In the genomic region with DNA sequence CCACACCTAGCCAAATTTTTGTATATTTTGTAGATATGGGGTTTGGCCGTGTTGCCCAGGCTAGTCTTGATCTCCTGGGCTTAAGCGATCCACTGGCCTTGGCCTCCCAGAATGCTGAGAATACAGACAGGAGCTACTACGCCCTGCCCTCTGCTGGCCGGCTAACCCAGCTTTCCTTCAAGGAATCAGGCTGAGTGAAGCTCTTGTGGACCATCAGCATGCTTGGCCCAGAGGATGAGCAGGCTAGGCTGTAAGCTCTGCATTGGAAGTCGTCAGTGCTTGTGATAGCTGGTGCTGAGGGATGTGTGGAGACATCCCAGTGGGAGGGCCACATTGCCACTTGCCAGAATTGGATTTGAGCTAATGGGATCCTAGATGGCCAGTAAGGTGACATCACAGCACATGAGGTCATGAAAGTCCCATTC, we compare ENCODE assay signal across 8 cellular contexts.
DNase-seq lines count a peak whose midpoint lies in the region; ATAC-seq and TF ChIP-seq lines count a peak whose summit lies in the region.

No MANE protein-coding gene starts in this region.

- no peak for TF ChIP-seq POLR2A in esophagus muscularis mucosa (IDR thresholded peaks at IDR 0.05; ENCODE audit: low read depth)

- CTCF ChIA-PET in Calu3 (lab: Charles Lee) (interaction anchor here (0.6 to 3.5 kb wide), 6 partner anchors 37 to 150 kb away, joined by 3 to 16 read pairs (median 8); no protein-coding TSS in a partner anchor), PC-9 (lab: Charles Lee) (no interaction called here)

- H3K27me3 Mint-ChIP-seq in Calu3 (ENCODE audit: unreplicated experiment) = no peaks in the 10 kb centered on the region

- H3K4me1 Mint-ChIP-seq in Calu3 (ENCODE audit: low read depth, unreplicated experiment) = peaks cover 58% of the 10 kb centered on the region

- H3F3A ChIP-seq in PC-9 (ENCODE audit: insufficient read depth, low read depth) = peaks cover 63% of the 10 kb centered on the region

- H4K20me1 ChIP-seq in PC-9 (ENCODE audit: insufficient read depth) = peaks cover 14% of the 10 kb centered on the region

- TF ChIP-seq CTCF in Calu3 (IDR thresholded peaks at IDR 0.05; ENCODE audit: unreplicated experiment) = peak; percentile 31
- TF ChIP-seq CTCF in PC-9 (conservative IDR thresholded peaks at IDR 0.05) = no peak; the same call in 1 of the 2 replicates
- peak in 1 of 3 experiments; percentile 14 for TF ChIP-seq CTCF in esophagus muscularis mucosa (IDR thresholded peaks at IDR 0.05)
- peak; percentile 8 for TF ChIP-seq CTCF in psoas muscle (IDR thresholded peaks at IDR 0.05)

- H3K9me3 ChIP-seq in PC-9 (ENCODE audit: insufficient read depth, low read depth) = no peaks in the 10 kb centered on the region
- no peaks in the 10 kb centered on the region for H3K9me3 ChIP-seq in esophagus muscularis mucosa
- no peaks in the 10 kb centered on the region for H3K9me3 ChIP-seq in psoas muscle

- no TSS peak for BruUV-seq in Calu3 (replicated peaks; lab: Mats Ljungman, UMichigan)
- BruUV-seq in PC-9 (replicated peaks; lab: Mats Ljungman, UMichigan) = no TSS peak

- POLR2A ChIA-PET in PC-9 (lab: Charles Lee; ENCODE audit: unreplicated experiment) = no interaction called here

- no peak for ATAC-seq in psoas muscle
- no peak for ATAC-seq in GM19395 (IDR thresholded peaks at IDR 0.05; ENCODE audit: unreplicated experiment)
- ATAC-seq in GM19023 (IDR thresholded peaks at IDR 0.05; ENCODE audit: unreplicated experiment) = no peak

- H2AFZ ChIP-seq in PC-9 = no peak overlapping the region

- WGBS in esophagus muscularis mucosa = 60% methylated on average over 2 of the region's 5 CpGs
- 69 to 78% (median 70%) methylated on average over 5 of the region's 5 CpGs for WGBS in psoas muscle, 3 donors

- peak overlapping the region; percentile 35 for H3K27ac Mint-ChIP-seq in Calu3 (ENCODE audit: unreplicated experiment)

- H3K4me3 Mint-ChIP-seq in Calu3 (ENCODE audit: low read depth, unreplicated experiment) = peak overlapping the region; percentile 47

- H3K36me3 ChIP-seq in PC-9 (ENCODE audit: low read depth) (peaks cover 12% of the 10 kb centered on the region; the same call in 1 of the 2 replicates), esophagus muscularis mucosa (peaks cover 21 to 81% (median 73%) of the 10 kb centered on the region in 4 donors), psoas muscle (ENCODE audit: insufficient read depth in 1 of 2, low read depth in 1 of 2) (peaks cover 26 to 80% of the 10 kb centered on the region in 2 donors)

- H3K27me3 ChIP-seq in PC-9 (ENCODE audit: insufficient read depth, low read depth) (no peaks in the 10 kb centered on the region), esophagus muscularis mucosa (no peaks in the 10 kb centered on the region), psoas muscle (ENCODE audit: insufficient read depth in 3 of 3, low read length in 2 of 3) (no peaks in the 10 kb centered on the region)

- no peaks in the 10 kb centered on the region for H3K9me3 Mint-ChIP-seq in Calu3 (ENCODE audit: low read depth, unreplicated experiment)

- no peaks in the 10 kb centered on the region for H3K9me2 ChIP-seq in PC-9 (ENCODE audit: insufficient read depth)

- H3K79me2 ChIP-seq in PC-9 (ENCODE audit: low read depth) = peaks cover 26% of the 10 kb centered on the region

- intact Hi-C loops in Calu3 (cut with micrococcal nuclease; ENCODE audit: unreplicated experiment) (loop anchor here (5.0 kb wide), 1 partner anchor 61 kb away; the partner anchor contains the start of gene MED15), PC-9 (cut with micrococcal nuclease; ENCODE audit: unreplicated experiment) (loop anchor here (1.0 to 5.0 kb wide), 3 partner anchors 39 to 134 kb away; no protein-coding TSS in a partner anchor), esophagus muscularis mucosa (cut with DNase I) (loop anchor here (5.0 kb wide), 1 partner anchor 61 kb away; the partner anchor contains the start of gene MED15), psoas muscle (cut with DNase I) (no loop called here)

- peaks cover 78% of the 10 kb centered on the region for H3K36me3 Mint-ChIP-seq in Calu3 (ENCODE audit: insufficient read depth, unreplicated experiment)

- DNase-seq in Calu3 (peak; percentile 51), PC-9 (no peak), esophagus muscularis mucosa (ENCODE audit: extremely low spot score) (no peak), psoas muscle (peak in 1 of 2 donors; percentile 21), activated gamma-delta T cell treated with Interleukin-2 at 50 U/mL for 16 hours (no peak), DMS153 (lab: John Stamatoyannopoulos, UW) (no peak)

- TF ChIP-seq EP300 in esophagus muscularis mucosa (IDR thresholded peaks at IDR 0.05) = no peak

- peak overlapping the region; percentile 97 for H3K27ac ChIP-seq in PC-9
- H3K27ac ChIP-seq in esophagus muscularis mucosa (replicated peaks in 1 of 4) = peak overlapping the region; percentile 74 to 83 (median 80)
- no peak overlapping the region for H3K27ac ChIP-seq in psoas muscle

- H3K4me1 ChIP-seq in PC-9 (replicated peaks; ENCODE audit: insufficient read depth) (peaks cover 66% of the 10 kb centered on the region), esophagus muscularis mucosa (peaks cover 29 to 60% (median 54%) of the 10 kb centered on the region in 4 donors), psoas muscle (peaks cover 16% of the 10 kb centered on the region)

- peak overlapping the region; percentile 61 for H3K4me2 ChIP-seq in PC-9

- H3K4me3 ChIP-seq in PC-9 = no peak overlapping the region
- no peak overlapping the region for H3K4me3 ChIP-seq in esophagus muscularis mucosa
- no peak overlapping the region for H3K4me3 ChIP-seq in psoas muscle

Comparison
In these comparisons a context has a peak if more than half of its experiments do, and no peak if none do; other contexts are left out.
1. intact Hi-C loops: an anchor here in Calu3 (5.0 kb wide), PC-9 (1.0 to 5.0 kb wide) and esophagus muscularis mucosa (5.0 kb wide); none called in psoas muscle.